Comparison of ENCODE assay signal across 9 cellular contexts in the genomic region with DNA sequence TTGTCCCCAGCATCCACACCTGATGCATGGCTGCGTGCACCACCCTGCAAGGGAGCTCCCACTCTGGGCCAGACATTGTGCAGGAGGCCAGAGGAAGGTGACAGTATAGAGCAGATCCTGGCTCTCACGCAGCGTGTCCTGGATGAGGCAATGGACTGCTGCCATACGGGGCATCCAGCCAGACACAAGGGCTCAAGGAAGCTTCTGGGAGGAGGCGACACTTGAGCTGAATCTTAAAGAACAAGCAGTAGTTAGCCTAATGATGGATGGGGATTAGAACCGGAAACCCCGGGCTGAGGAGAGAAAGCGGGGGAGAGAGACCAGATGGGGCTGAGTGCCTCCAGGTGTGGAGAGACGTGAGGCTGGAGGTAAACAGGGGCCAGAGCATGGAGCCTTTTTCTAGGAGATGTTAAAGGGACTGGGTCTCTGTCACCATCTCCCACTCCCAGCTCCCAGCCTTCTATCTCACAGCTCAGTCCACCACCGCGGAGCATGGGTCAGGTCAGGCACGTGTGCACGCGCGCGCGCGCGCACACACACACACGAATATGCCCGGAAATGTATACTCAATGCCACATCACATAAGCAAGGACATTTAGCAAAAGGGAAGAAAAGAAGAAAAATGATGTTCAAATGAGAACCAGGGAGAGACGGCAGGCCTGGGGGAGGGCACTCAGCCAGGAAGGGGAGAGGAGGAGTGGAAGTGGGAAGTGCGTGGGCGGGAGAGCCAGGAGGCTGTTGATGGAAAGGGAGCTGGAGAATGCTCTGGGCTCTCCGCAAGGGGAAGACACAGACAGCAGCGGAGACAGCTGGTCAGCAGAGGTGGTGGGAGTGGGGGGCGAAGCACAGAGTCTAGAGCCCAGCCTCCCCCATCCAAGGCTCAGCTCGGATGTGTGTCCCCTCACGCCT. TPM values are rescaled to one million over a fixed set of nuclear protein-coding genes. Genes with fewer than 3 reads are reported as not detected.
DNase-seq lines count a peak whose midpoint lies in the region; ATAC-seq and TF ChIP-seq lines count a peak whose summit lies in the region.
"Had no signal": no experiment of that assay in that cellular context is flagged by ENCODE, and none has a peak within 500 bp of the region (broad histone marks: within the 10 kb centered on the region; RNA-seq: fewer than 3 reads in every experiment).

No MANE protein-coding gene starts in this region.

- H3K4me1 ChIP-seq in HUES48 (ENCODE audit: control insufficient read depth, insufficient read depth, low read length) (peaks cover 20% of the 10 kb centered on the region), skeletal muscle tissue (ENCODE audit: control insufficient read depth in 3 of 3, insufficient read depth in 3 of 3, low read length in 3 of 3) (peaks cover 5 to 11% (median 10%) of the 10 kb centered on the region in 3 donors)

- H3K36me3 Mint-ChIP-seq in brain: no peaks in the 10 kb centered on the region

- peak overlapping the region in 3 of 5 experiments; percentile 25 to 75 (median 66) for H3K27ac Mint-ChIP-seq in brain

- peak overlapping the region in 2 of 5 experiments; percentile 13 to 26 for H3K4me3 Mint-ChIP-seq in brain

- no peak overlapping the region for H3K4me3 ChIP-seq in HUES48 (ENCODE audit: low read depth, low read length)
- H3K4me3 ChIP-seq in skeletal muscle tissue (ENCODE audit: low read length in 3 of 3): peak overlapping the region; percentile 0 to 52 (median 49)

- H3K4me1 Mint-ChIP-seq in brain: peaks cover 20% of the 10 kb centered on the region

- H3K9ac ChIP-seq in HUES48 (ENCODE audit: low read depth, low read length): peak overlapping the region; percentile 72; the same call in 1 of the 2 replicates
- peak overlapping the region in 1 of 3 donors; percentile 16 for H3K9ac ChIP-seq in skeletal muscle tissue (ENCODE audit: low read depth in 1 of 3, low read length in 3 of 3)

- H3K9me3 Mint-ChIP-seq in brain: peaks cover 1 to 3% (median 2%) of the 10 kb centered on the region in 5 experiments

- H3K27ac ChIP-seq in HUES48 (ENCODE audit: low read depth, low read length) (no peak overlapping the region), skeletal muscle tissue (ENCODE audit: low read depth, low read length) (no peak overlapping the region)

- H3K36me3 ChIP-seq in HUES48 (ENCODE audit: control insufficient read depth, insufficient read depth, low read length) (no peaks in the 10 kb centered on the region), skeletal muscle tissue (ENCODE audit: control insufficient read depth in 3 of 3, insufficient read depth in 3 of 3, low read length in 3 of 3) (no peaks in the 10 kb centered on the region)

- H3K27me3 ChIP-seq in HUES48 (ENCODE audit: control insufficient read depth, insufficient read depth, low read length): no peaks in the 10 kb centered on the region
- H3K27me3 ChIP-seq in skeletal muscle tissue (ENCODE audit: control insufficient read depth in 3 of 3, insufficient read depth in 3 of 3, low read length in 3 of 3): peaks cover 13 to 21% (median 20%) of the 10 kb centered on the region in 3 donors

- no peak for ATAC-seq in HG03457 (IDR thresholded peaks at IDR 0.05; ENCODE audit: unreplicated experiment)
- ATAC-seq in stimulated activated naive CD8-positive, alpha-beta T cell treated with anti-CD3 and anti-CD28 coated beads, Interleukin-15, Interleukin-2, amounts not matched to agents 100 U/mL and 50 U/mL, for 24 hours: no peak

- peaks cover 14% of the 10 kb centered on the region for H3K27me3 Mint-ChIP-seq in brain

- H3K9me3 ChIP-seq in HUES48 (ENCODE audit: control insufficient read depth, insufficient read depth, low read length): no peaks in the 10 kb centered on the region
- no peaks in the 10 kb centered on the region for H3K9me3 ChIP-seq in skeletal muscle tissue (ENCODE audit: control insufficient read depth in 3 of 3, low read length in 3 of 3)

- TF ChIP-seq CTCF in brain (conservative IDR thresholded peaks at IDR 0.05): no peak

- DNase-seq in iPS-NIHi7 (ENCODE audit: extremely low spot score): peak; percentile 59
- DNase-seq in activated gamma-delta T cell (lab: John Stamatoyannopoulos, UW): no peak
- no peak for DNase-seq in stimulated activated naive CD8-positive, alpha-beta T cell treated with anti-CD3 and anti-CD28 coated beads, Interleukin-15, Interleukin-2, amounts not matched to agents 100 U/mL and 50 U/mL, for 24 hours
- DNase-seq in activated CD4-positive, alpha-beta T cell treated with anti-CD3 and anti-CD28 coated beads, Interleukin-2, amount 50 U/mL, for 48 hours: no peak
- DNase-seq: effector CD8-positive, alpha-beta T cell had no signal

RNA-seq across cellular contexts. Expression of a gene that starts 46.2 kb away (rescaled TPM):
- polyA plus RNA-seq in brain (ENCODE audit: insufficient read depth, low read depth, low replicate concordance): not detected
- not detected for total RNA-seq in skeletal muscle tissue

RNA-seq across cellular contexts. Expression of a gene that starts 60.0 kb away (rescaled TPM):
- polyA plus RNA-seq in brain (ENCODE audit: insufficient read depth, low read depth, low replicate concordance): not detected
- total RNA-seq in skeletal muscle tissue: not detected
